21 cellular contexts compared by ENCODE assay signal in the genomic region with DNA sequence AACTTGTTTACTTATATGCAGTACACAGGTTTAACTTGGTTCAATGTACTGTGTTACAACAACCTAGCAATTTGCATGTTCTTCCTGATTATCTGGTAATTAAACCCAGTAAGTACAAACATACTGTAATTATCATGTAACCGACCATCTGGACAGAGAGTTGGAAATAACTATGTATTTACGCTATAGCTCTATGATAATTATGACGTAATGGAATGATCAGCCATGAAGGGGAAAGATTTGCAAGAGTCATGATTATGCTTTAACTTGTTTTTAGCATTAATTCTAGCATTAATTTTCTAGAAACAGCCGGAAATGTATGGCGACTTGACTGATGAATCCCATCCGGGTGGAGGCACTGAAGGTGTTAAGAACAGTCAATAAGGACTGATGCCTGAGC.
DNase-seq lines count a peak whose midpoint lies in the region; ATAC-seq, FAIRE-seq and TF ChIP-seq lines count a peak whose summit lies in the region.
"Had no signal": no experiment of that assay in that cellular context is flagged by ENCODE, and none has a peak within 500 bp of the region (broad histone marks: within the 10 kb centered on the region; RNA-seq: fewer than 3 reads in every experiment).

No MANE protein-coding gene starts in this region.

- DNase-seq in HepG2 (ENCODE audit: low spot score), result no peak
- DNase-seq in right lobe of liver, result no peak
- peak; percentile 69 for DNase-seq in NCI-H2029 treated with DMSO at 0.1 percent for 48 hours (lab: John Stamatoyannopoulos, UW)
- peak; percentile 91 for DNase-seq in NCI-H774 (lab: John Stamatoyannopoulos, UW)
- DNase-seq in NCI-H1436 (lab: John Stamatoyannopoulos, UW), result no peak
- no peak for DNase-seq in SJCRH30
- DNase-seq: C1 segment of cervical spinal cord; CD4-positive, alpha-beta memory T cell; MM.1S; NCI-H1417 treated with DMSO at 0.1 percent for 48 hours; NCI-H1930; NCI-H2171 treated with DMSO at 0.1 percent for 48 hours; NCI-H526 treated with DMSO at 0.1 percent for 48 hours; NK-92 treated with Interleukin-12 subunit alpha and Interleukin-12 subunit beta, amount 100 ng/mL, for 24 hours; PC-3; T-helper 17 cell; T1000 had no signal

- WGBS in HepG2 (ENCODE audit: low lambda C conversion rate), result 72% methylated on average over 6 of the region's 6 CpGs
- 81% methylated on average over 6 of the region's 6 CpGs for WGBS in right lobe of liver (ENCODE audit: insufficient coverage, low coverage, low lambda C conversion rate, missing lambda C conversion rate)

- no peak overlapping the region for H2AFZ ChIP-seq in HepG2 (ENCODE audit: low read length)

- intact Hi-C loops in HepG2 (cut with micrococcal nuclease; ENCODE audit: unreplicated experiment), result no loop called here
- intact Hi-C loops in right lobe of liver (cut with DNase I), result no loop called here

- TF ChIP-seq EP300 in HepG2 (IDR thresholded peaks at IDR 0.05; ENCODE audit: low read depth in 2 of 2, low read length in 2 of 2) (no peak), HepG2 (CRISPR knock-in tag; IDR thresholded peaks at IDR 0.05; ENCODE audit: borderline replicate concordance) (no peak)

- ATAC-seq in HepG2 (no peak), right lobe of liver (no peak), GM19328 (IDR thresholded peaks at IDR 0.05; ENCODE audit: unreplicated experiment) (no peak)
- ATAC-seq: HCT116, PC-3, SK-N-SH treated with all-trans-retinoic acid at 6 μM for 48 hours, T-helper 17 cell had no signal

- H3K27ac ChIP-seq in HepG2 (ENCODE audit: extremely low read length, insufficient read depth, low read length) (no peak overlapping the region), right lobe of liver (no peak overlapping the region), SJCRH30 (no peak overlapping the region)
- H3K27ac ChIP-seq: KMS-11 had no signal

- H3K4me3 ChIP-seq in HepG2 (replicated peaks in 1 of 3; ENCODE audit: insufficient read depth in 1 of 3, low read depth in 2 of 3, low read length in 3 of 3), result no peak overlapping the region
- no peak overlapping the region for H3K4me3 ChIP-seq in right lobe of liver
- H3K4me3 ChIP-seq in SJCRH30, result no peak overlapping the region

- in situ Hi-C loops in HepG2 (cut with HindIII; ENCODE audit: extremely low pct_ligation_motif_present, low pct_unique_long_range_greater_than_20kb), result no loop called here

- FAIRE-seq in HepG2 (lab: Jason Lieb, UNC), result no peak

- TF ChIP-seq POLR2A in HepG2 (IDR thresholded peaks at IDR 0.05; ENCODE audit: insufficient read depth in 1 of 2, low read depth in 2 of 2, low read length in 2 of 2) (no peak), right lobe of liver (IDR thresholded peaks at IDR 0.05) (no peak)

- no peaks in the 10 kb centered on the region for H4K20me1 ChIP-seq in HepG2 (ENCODE audit: insufficient read depth, low read length)

- POLR2A ChIA-PET in HepG2 (lab: Yijun Ruan, JAX), result no interaction called here

- BruUV-seq in HepG2 (replicated peaks; lab: Mats Ljungman, UMichigan), result no TSS peak

- no peaks in the 10 kb centered on the region for H3K27me3 ChIP-seq in HepG2 (ENCODE audit: control insufficient read depth in 1 of 2, insufficient read depth in 2 of 2, low read length in 2 of 2)
- no peaks in the 10 kb centered on the region for H3K27me3 ChIP-seq in right lobe of liver
- H3K27me3 ChIP-seq in SJCRH30, result no peaks in the 10 kb centered on the region; the same call in 1 of the 2 replicates

- CTCF ChIA-PET in HepG2 (lab: Yijun Ruan, JAX; ENCODE audit: low intra/inter-chr PET ratio, low total read pairs), result no interaction called here

- no peaks in the 10 kb centered on the region for H3K79me2 ChIP-seq in HepG2 (ENCODE audit: insufficient read depth, low read length)

- no peak for TF ChIP-seq RAD21 in HepG2 (CRISPR knock-in tag; IDR thresholded peaks at IDR 0.05)

- no peak overlapping the region for H3K9ac ChIP-seq in HepG2 (ENCODE audit: insufficient read depth, low read depth, low read length)
- H3K9ac ChIP-seq: KMS-11 had no signal

- TF ChIP-seq CTCF in HepG2 (CRISPR knock-in tag; IDR thresholded peaks at IDR 0.05) (no peak), right lobe of liver (IDR thresholded peaks at IDR 0.05) (no peak)

- no peaks in the 10 kb centered on the region for H3K36me3 ChIP-seq in HepG2 (replicated peaks in 1 of 2; ENCODE audit: control insufficient read depth in 1 of 2, insufficient read depth in 2 of 2, low read length in 2 of 2)
- H3K36me3 ChIP-seq in right lobe of liver, result no peaks in the 10 kb centered on the region
- H3K36me3 ChIP-seq in SJCRH30, result no peaks in the 10 kb centered on the region

- H3K9me3 ChIP-seq in HepG2 (ENCODE audit: low read length) (no peaks in the 10 kb centered on the region), right lobe of liver (no peaks in the 10 kb centered on the region), SJCRH30 (replicated peaks) (no peaks in the 10 kb centered on the region)

- H3K4me1 ChIP-seq in HepG2 (ENCODE audit: insufficient read depth, low read length), result peaks cover 9% of the 10 kb centered on the region
- H3K4me1 ChIP-seq in right lobe of liver, result peaks cover 0 to 8% (median 0%) of the 10 kb centered on the region in 4 donors
- no peaks in the 10 kb centered on the region for H3K4me1 ChIP-seq in SJCRH30

- no peak overlapping the region for H3K4me2 ChIP-seq in HepG2 (ENCODE audit: low read depth, low read length)
- H3K4me2 ChIP-seq: KMS-11 had no signal

TF ChIP-seq in HepG2, 621 proteins besides CTCF, POLR2A, EP300 and RAD21:
- TF ChIP-seq MTA3 (CRISPR knock-in tag; IDR thresholded peaks at IDR 0.05) (no peak), CREB1 (IDR thresholded peaks at IDR 0.05) (peak; percentile 82), CREB1 (CRISPR knock-in tag; IDR thresholded peaks at IDR 0.05) (no peak), ATF7 (IDR thresholded peaks at IDR 0.05) (peak; percentile 99), ATF7 (CRISPR knock-in tag; IDR thresholded peaks at IDR 0.05) (no peak), MEF2D (CRISPR knock-in tag; IDR thresholded peaks at IDR 0.05) (no peak)

Comparison
In these comparisons a context has a peak if more than half of its experiments do, and no peak if none do; other contexts are left out.
1. DNase-seq: peak in NCI-H2029 treated with DMSO at 0.1 percent for 48 hours (single experiment) and NCI-H774 (single experiment); none in HepG2 (single experiment), right lobe of liver (0 of 3), NCI-H1436 (single experiment) and SJCRH30 (0 of 2).